35 cellular contexts compared by ENCODE assay signal in the genomic region with DNA sequence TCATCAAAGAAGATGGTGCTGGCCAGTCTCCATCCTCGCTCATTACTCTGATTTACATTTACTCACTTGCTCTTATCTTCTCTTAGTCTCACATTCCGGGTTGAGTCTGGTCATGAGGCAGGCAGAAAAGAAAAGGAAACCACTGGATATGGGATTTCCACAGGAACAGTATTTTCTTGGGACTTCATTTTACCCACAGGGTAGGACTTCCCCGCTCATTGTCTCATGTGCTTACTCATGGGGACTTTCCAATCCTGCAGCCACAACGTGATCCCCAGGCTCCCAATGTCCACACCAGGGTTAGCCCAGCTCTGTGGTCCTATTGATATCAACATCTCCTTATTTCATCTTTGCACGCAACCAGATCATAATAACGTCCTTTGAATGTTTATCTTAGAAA.
"Had no signal": no experiment of that assay in that cellular context is flagged by ENCODE, and none has a peak within 500 bp of the region (broad histone marks: within the 10 kb centered on the region; RNA-seq: fewer than 3 reads in every experiment).

No MANE protein-coding gene starts in this region.

- ATAC-seq: activated CD8-positive, alpha-beta memory T cell treated with anti-CD3 and anti-CD28 coated beads, Interleukin-2, amount 10 ng/mL, durations not matched to agents 7 days and 5 days; activated naive CD4-positive, alpha-beta T cell treated with anti-CD3 and anti-CD28 coated beads, Interleukin-2, amount 50 U/mL, for 72 hours; activated T-cell treated with anti-CD3 and anti-CD28 coated beads, Interleukin-2, amount 50 U/mL, for 72 hours; left cardiac atrium; left ventricle myocardium superior; pancreas; stimulated activated effector memory CD8-positive, alpha-beta T cell treated with anti-CD3 and anti-CD28 coated beads, Interleukin-12 subunit alpha, Interleukin-12 subunit beta, amount 100 ng/mL, for 72 hours had no signal

- H3K36me3 Mint-ChIP-seq: activated CD8-positive, alpha-beta memory T cell treated with anti-CD3 and anti-CD28 coated beads, Interleukin-2, amount 10 ng/mL, durations not matched to agents 7 days and 5 days; activated naive CD4-positive, alpha-beta T cell treated with anti-CD3 and anti-CD28 coated beads, Interleukin-2, amount 50 U/mL, for 72 hours; brain; mesothelial cell of epicardium; naive B cell; stimulated activated effector memory CD8-positive, alpha-beta T cell treated with anti-CD3 and anti-CD28 coated beads, Interleukin-12 subunit alpha, Interleukin-12 subunit beta, amount 100 ng/mL, for 72 hours had no signal

- FAIRE-seq: endometrium, pancreas, small intestine, urothelium cell line had no signal

- H3K4me3 Mint-ChIP-seq: activated CD4-positive, alpha-beta memory T cell treated with anti-CD3 and anti-CD28 coated beads, Interleukin-2, amount 10 ng/mL, durations not matched to agents 7 days and 5 days; activated CD4-positive, alpha-beta T cell treated with anti-CD3 and anti-CD28 coated beads, Interleukin-2, amount 10 ng/mL, durations not matched to agents 7 days and 5 days; activated CD8-positive, alpha-beta memory T cell treated with anti-CD3 and anti-CD28 coated beads, Interleukin-2, amount 10 ng/mL, durations not matched to agents 7 days and 5 days; activated T-cell treated with anti-CD3 and anti-CD28 coated beads, Interleukin-2, amount 50 U/mL, for 72 hours; brain; mesothelial cell of epicardium; naive B cell; nephron progenitor cell; stimulated activated effector memory CD8-positive, alpha-beta T cell treated with anti-CD3 and anti-CD28 coated beads, Interleukin-12 subunit alpha, Interleukin-12 subunit beta, amount 100 ng/mL, for 72 hours; stimulated activated naive CD8-positive, alpha-beta T cell treated with anti-CD3 and anti-CD28 coated beads, Interleukin-15, Interleukin-2, amounts not matched to agents 100 ng/mL and 50 ng/mL, for 24 hours; T-helper 1 cell treated with Interleukin-12 subunit alpha and Interleukin-12 subunit beta and Interleukin-4 antibody, amounts not matched to agents 30 μg/mL and 1 μg/mL, for 36 hours had no signal

- H3K27me3 Mint-ChIP-seq: activated CD4-positive, alpha-beta memory T cell treated with anti-CD3 and anti-CD28 coated beads, Interleukin-2, amount 10 ng/mL, durations not matched to agents 7 days and 5 days; activated CD4-positive, alpha-beta T cell treated with anti-CD3 and anti-CD28 coated beads, Interleukin-2, amount 10 ng/mL, durations not matched to agents 7 days and 5 days; activated CD8-positive, alpha-beta memory T cell treated with anti-CD3 and anti-CD28 coated beads, Interleukin-2, amount 10 ng/mL, durations not matched to agents 7 days and 5 days; brain; naive B cell; stimulated activated naive CD8-positive, alpha-beta T cell treated with anti-CD3 and anti-CD28 coated beads, Interleukin-15, Interleukin-2, amounts not matched to agents 100 ng/mL and 50 ng/mL, for 24 hours had no signal

- H3K27ac Mint-ChIP-seq: activated CD4-positive, alpha-beta memory T cell treated with anti-CD3 and anti-CD28 coated beads, Interleukin-2, amount 10 ng/mL, durations not matched to agents 7 days and 5 days; activated CD4-positive, alpha-beta T cell treated with anti-CD3 and anti-CD28 coated beads, Interleukin-2, amount 10 ng/mL, durations not matched to agents 7 days and 5 days; activated CD8-positive, alpha-beta memory T cell treated with anti-CD3 and anti-CD28 coated beads, Interleukin-2, amount 10 ng/mL, durations not matched to agents 7 days and 5 days; activated naive CD4-positive, alpha-beta T cell treated with anti-CD3 and anti-CD28 coated beads, Interleukin-2, amount 50 U/mL, for 72 hours; activated T-cell treated with anti-CD3 and anti-CD28 coated beads, Interleukin-2, amount 50 U/mL, for 72 hours; brain; mesothelial cell of epicardium; naive B cell; nephron progenitor cell; stimulated activated effector memory CD8-positive, alpha-beta T cell treated with anti-CD3 and anti-CD28 coated beads, Interleukin-12 subunit alpha, Interleukin-12 subunit beta, amount 100 ng/mL, for 72 hours; stimulated activated naive CD8-positive, alpha-beta T cell treated with anti-CD3 and anti-CD28 coated beads, Interleukin-15, Interleukin-2, amounts not matched to agents 100 ng/mL and 50 ng/mL, for 24 hours; T-helper 1 cell treated with Interleukin-12 subunit alpha and Interleukin-12 subunit beta and Interleukin-4 antibody, amounts not matched to agents 30 μg/mL and 1 μg/mL, for 36 hours had no signal

- DNase-seq: activated CD4-positive, alpha-beta memory T cell treated with anti-CD3 and anti-CD28 coated beads, Interleukin-2, amount 10 ng/mL, durations not matched to agents 7 days and 5 days; activated CD4-positive, alpha-beta T cell treated with anti-CD3 and anti-CD28 coated beads, Interleukin-2, amount 10 ng/mL, durations not matched to agents 7 days and 5 days; activated CD4-positive, CD25-positive, alpha-beta regulatory T cell treated with anti-CD3 and anti-CD28 coated beads, Interleukin-2, amount 50 U/mL, for 72 hours; activated CD8-positive, alpha-beta memory T cell treated with anti-CD3 and anti-CD28 coated beads, Interleukin-2, amount 10 ng/mL, durations not matched to agents 7 days and 5 days; activated naive CD4-positive, alpha-beta T cell; activated T-cell treated with anti-CD3 and anti-CD28 coated beads, Interleukin-2, amount 50 U/mL, for 72 hours; adrenal gland; aorta; cerebellar nuclear complex; colonic mucosa; effector CD8-positive, alpha-beta T cell; esophagus squamous epithelium; foreskin melanocyte; glutamatergic neuron; islet precursor cell; left cardiac atrium; left ventricle myocardium superior; mammary epithelial cell; naive B cell; nephron progenitor cell; pancreas; retina; sigmoid colon; small intestine; stimulated activated CD4-positive, alpha-beta T cell treated with anti-CD3 and anti-CD28 coated beads, Interleukin-4, amount 100 ng/mL, for 24 hours; T-helper 9 cell; trophoblast cell had no signal

- H3K4me1 Mint-ChIP-seq: mesothelial cell of epicardium; naive B cell; stimulated activated effector memory CD8-positive, alpha-beta T cell treated with anti-CD3 and anti-CD28 coated beads, Interleukin-12 subunit alpha, Interleukin-12 subunit beta, amount 100 ng/mL, for 72 hours had no signal
